In genomic region chr18:13700153-13700552, GRCh38 we compare ENCODE assay signal across 25 cellular contexts.
"Had no signal": no experiment of that assay in that cellular context is flagged by ENCODE, and none has a peak within 500 bp of the region (broad histone marks: within the 10 kb centered on the region; RNA-seq: fewer than 3 reads in every experiment).

No MANE protein-coding gene starts in this region.

- H3K27ac Mint-ChIP-seq: immature natural killer cell; nephron; stimulated activated effector memory CD8-positive, alpha-beta T cell treated with anti-CD3 and anti-CD28 coated beads, Interleukin-12 subunit alpha, Interleukin-12 subunit beta, amount 100 ng/mL, for 72 hours had no signal

- H3K4me1 Mint-ChIP-seq: nephron had no signal

- H2AFZ ChIP-seq: parathyroid adenoma had no signal

- ATAC-seq: esophagus mucosa; heart right ventricle; left lung; lower lobe of right lung; right lobe of liver; stimulated activated effector memory CD8-positive, alpha-beta T cell treated with anti-CD3 and anti-CD28 coated beads, Interleukin-12 subunit alpha, Interleukin-12 subunit beta, amount 100 ng/mL, for 72 hours had no signal

- H3K4me3 Mint-ChIP-seq: immature natural killer cell; nephron; stimulated activated effector memory CD8-positive, alpha-beta T cell treated with anti-CD3 and anti-CD28 coated beads, Interleukin-12 subunit alpha, Interleukin-12 subunit beta, amount 100 ng/mL, for 72 hours had no signal

- H3K9ac ChIP-seq: parathyroid adenoma had no signal

- DNase-seq: cortex of kidney; dorsolateral prefrontal cortex; effector CD8-positive, alpha-beta T cell; heart right ventricle; immature natural killer cell; left lung; lower lobe of right lung; mesenchymal stem cell; midbrain; occipital lobe; right lobe of liver; stimulated activated CD4-positive, alpha-beta T cell treated with anti-CD3 and anti-CD28 coated beads, Interleukin-4, amount 100 ng/mL, for 1 hour; stimulated activated CD8-positive, alpha-beta memory T cell treated with anti-CD3 and anti-CD28 coated beads, Interleukin-4, amount 100 ng/mL, for 48 hours; stomach; substantia nigra; transverse colon had no signal

- H3K27ac ChIP-seq: dorsolateral prefrontal cortex, heart right ventricle, left lung, lower lobe of right lung, parathyroid adenoma, prostate gland, right lobe of liver, stomach, thoracic aorta, transverse colon had no signal

- H3K9me3 ChIP-seq: prostate gland, right lobe of liver, thoracic aorta had no signal

- FAIRE-seq: endometrium, frontal cortex, keratinocyte had no signal

- H3K4me3 ChIP-seq: dorsolateral prefrontal cortex, heart right ventricle, left lung, lower lobe of right lung, prostate gland, right lobe of liver, stomach, thoracic aorta, transverse colon had no signal

- H3K27me3 ChIP-seq: dorsolateral prefrontal cortex, heart right ventricle, left lung, right lobe of liver, stomach, transverse colon had no signal

- H3K36me3 ChIP-seq: left lung, lower lobe of right lung, prostate gland, right lobe of liver, stomach, thoracic aorta, transverse colon had no signal

- H3K4me1 ChIP-seq: left lung, lower lobe of right lung, parathyroid adenoma, prostate gland, right lobe of liver, stomach, transverse colon had no signal
